23 cellular contexts compared by ENCODE assay signal in genomic region chr1:192766876-192767275, GRCh38.
"Had no signal": no experiment of that assay in that cellular context is flagged by ENCODE, and none has a peak within 500 bp of the region (broad histone marks: within the 10 kb centered on the region; RNA-seq: fewer than 3 reads in every experiment).

No MANE protein-coding gene starts in this region.

- H3K4me1 ChIP-seq: prostate gland, tibial nerve had no signal

- DNase-seq: activated CD4-positive, alpha-beta memory T cell treated with anti-CD3 and anti-CD28 coated beads, Interleukin-2, amount 10 ng/mL, durations not matched to agents 7 days and 5 days; activated CD4-positive, alpha-beta T cell treated with anti-CD3 and anti-CD28 coated beads for 48 hours; activated CD4-positive, CD25-positive, alpha-beta regulatory T cell; activated naive CD4-positive, alpha-beta T cell treated with Interleukin-2 at 50 U/mL for 16 hours; activated naive CD8-positive, alpha-beta T cell treated with anti-CD3 and anti-CD28 coated beads, Interleukin-2, amount 10 ng/mL, durations not matched to agents 7 days and 5 days; activated T-cell treated with anti-CD3 and anti-CD28 coated beads, Interleukin-2, amount 50 U/mL, for 1 hour; dermis blood vessel endothelial cell; effector memory CD8-positive, alpha-beta T cell; foreskin melanocyte; glutamatergic neuron; hippocampal formation; immature natural killer cell; kidney glomerular epithelial cell; left ventricle myocardium inferior; naive B cell; right cardiac atrium; stimulated activated naive CD8-positive, alpha-beta T cell treated with anti-CD3 and anti-CD28 coated beads, Interleukin-15, Interleukin-2, amounts not matched to agents 100 U/mL and 50 U/mL, for 24 hours; substantia nigra; uterus had no signal

- H3K27ac ChIP-seq: prostate gland, tibial nerve, uterus had no signal

- H3K9me3 ChIP-seq: left ventricle myocardium inferior, prostate gland, tibial nerve, uterus had no signal

- H3K27ac Mint-ChIP-seq: activated CD4-positive, alpha-beta memory T cell treated with anti-CD3 and anti-CD28 coated beads, Interleukin-2, amount 10 ng/mL, durations not matched to agents 7 days and 5 days; activated naive CD8-positive, alpha-beta T cell treated with anti-CD3 and anti-CD28 coated beads, Interleukin-2, amount 10 ng/mL, durations not matched to agents 7 days and 5 days; activated T-helper 17 cell treated with anti-CD3 and anti-CD28 coated beads, Interleukin-2, amount 50 U/mL, for 72 hours; effector memory CD8-positive, alpha-beta T cell; immature natural killer cell; naive B cell had no signal

- H3K36me3 Mint-ChIP-seq: activated naive CD8-positive, alpha-beta T cell treated with anti-CD3 and anti-CD28 coated beads, Interleukin-2, amount 10 ng/mL, durations not matched to agents 7 days and 5 days; immature natural killer cell; naive B cell had no signal

- H3K36me3 ChIP-seq: left ventricle myocardium inferior, prostate gland, tibial nerve, uterus had no signal

- H3K4me3 ChIP-seq: left ventricle myocardium inferior, prostate gland, tibial nerve, uterus had no signal

- H3K4me3 Mint-ChIP-seq: activated CD4-positive, alpha-beta memory T cell treated with anti-CD3 and anti-CD28 coated beads, Interleukin-2, amount 10 ng/mL, durations not matched to agents 7 days and 5 days; activated naive CD8-positive, alpha-beta T cell treated with anti-CD3 and anti-CD28 coated beads, Interleukin-2, amount 10 ng/mL, durations not matched to agents 7 days and 5 days; activated T-helper 17 cell treated with anti-CD3 and anti-CD28 coated beads, Interleukin-2, amount 50 U/mL, for 72 hours; effector memory CD8-positive, alpha-beta T cell; immature natural killer cell; naive B cell; neural crest cell had no signal

- H3K4me1 Mint-ChIP-seq: activated T-helper 17 cell treated with anti-CD3 and anti-CD28 coated beads, Interleukin-2, amount 50 U/mL, for 72 hours; immature natural killer cell; naive B cell had no signal

- ATAC-seq: activated T-helper 17 cell treated with anti-CD3 and anti-CD28 coated beads, Interleukin-2, amount 50 U/mL, for 72 hours; effector memory CD8-positive, alpha-beta T cell; right cardiac atrium; stimulated activated naive CD8-positive, alpha-beta T cell treated with anti-CD3 and anti-CD28 coated beads, Interleukin-15, Interleukin-2, amounts not matched to agents 100 U/mL and 50 U/mL, for 24 hours had no signal

- H3K9me3 Mint-ChIP-seq: activated CD4-positive, alpha-beta memory T cell treated with anti-CD3 and anti-CD28 coated beads, Interleukin-2, amount 10 ng/mL, durations not matched to agents 7 days and 5 days; activated naive CD8-positive, alpha-beta T cell treated with anti-CD3 and anti-CD28 coated beads, Interleukin-2, amount 10 ng/mL, durations not matched to agents 7 days and 5 days; effector memory CD8-positive, alpha-beta T cell; naive B cell; neural crest cell had no signal

- H3K27me3 ChIP-seq: tibial nerve, uterus had no signal

- H3K27me3 Mint-ChIP-seq: activated naive CD8-positive, alpha-beta T cell treated with anti-CD3 and anti-CD28 coated beads, Interleukin-2, amount 10 ng/mL, durations not matched to agents 7 days and 5 days had no signal
